In the genomic region with DNA sequence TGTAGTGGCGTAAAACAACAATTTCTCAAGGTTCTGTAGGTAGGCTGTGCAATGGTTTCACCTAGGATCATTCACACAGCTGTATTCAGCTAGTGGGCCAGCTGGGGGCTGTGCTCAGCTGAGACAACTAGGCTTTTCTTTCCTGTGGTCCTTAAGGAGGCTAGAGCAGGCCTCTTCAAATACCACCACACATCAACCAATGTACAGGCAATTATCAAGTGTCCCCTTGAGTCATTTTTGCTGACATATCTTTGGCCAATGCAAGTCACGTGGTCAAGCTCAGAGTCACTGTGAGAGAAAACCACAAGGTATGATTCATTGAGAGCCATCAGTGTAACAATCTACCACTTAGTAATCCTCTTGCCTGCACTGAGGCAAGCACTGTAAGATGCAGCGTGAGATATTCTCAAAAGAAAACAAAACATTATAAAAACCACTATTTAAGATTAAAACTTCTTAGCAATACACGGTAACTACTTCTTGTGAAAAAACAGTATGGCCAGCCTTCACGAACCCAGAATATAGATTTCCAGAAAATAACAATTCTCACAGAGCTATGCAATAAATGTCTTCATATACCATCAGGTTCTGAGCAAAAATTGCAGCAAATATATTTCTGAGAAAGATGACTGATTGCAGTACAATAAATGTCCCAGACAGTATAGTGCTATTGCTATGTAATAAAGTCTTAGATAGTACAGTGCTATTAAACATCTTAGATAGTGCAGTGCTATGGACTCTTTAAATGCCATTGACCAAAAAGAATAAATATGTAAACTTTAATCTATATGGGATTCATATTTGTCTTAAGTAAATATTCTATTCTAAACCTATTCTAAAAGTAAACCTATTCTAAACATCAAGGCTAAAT, we compare ENCODE assay signal across 8 cellular contexts. TPM values are rescaled to one million over a fixed set of nuclear protein-coding genes. Genes with fewer than 3 reads are reported as not detected.
DNase-seq lines count a peak whose midpoint lies in the region; ATAC-seq and TF ChIP-seq lines count a peak whose summit lies in the region.

No MANE protein-coding gene starts in this region.

- no peak for TF ChIP-seq EP300 in tibial nerve (IDR thresholded peaks at IDR 0.05)

- DNase-seq in DND-41 (peak; percentile 55), HPDE6-E6E7 (ENCODE audit: extremely low spot score) (peak; percentile 64), UCSD-AML1 (lab: John Stamatoyannopoulos, UW; ENCODE audit: unreplicated experiment) (peak; percentile 23), epithelial cell of esophagus (ENCODE audit: low read depth) (peak; percentile 94), tibial nerve (ENCODE audit: low spot score in 2 of 2) (no peak)
- peak; percentile 49 for DNase-seq in stimulated activated CD8-positive, alpha-beta memory T cell treated with anti-CD3 and anti-CD28 coated beads, Interleukin-4, amount 100 ng/mL, for 48 hours

- no peaks in the 10 kb centered on the region for H3K9me3 ChIP-seq in DND-41 (ENCODE audit: insufficient read depth, low read length, severe bottlenecking)
- H3K9me3 ChIP-seq in tibial nerve = no peaks in the 10 kb centered on the region

- H3K27ac ChIP-seq in DND-41 (ENCODE audit: low read length) (no peak overlapping the region), tibial nerve (no peak overlapping the region)

- no peaks in the 10 kb centered on the region for H3K79me2 ChIP-seq in DND-41 (ENCODE audit: insufficient read depth, low read length)

- no peaks in the 10 kb centered on the region for H3K36me3 ChIP-seq in DND-41 (ENCODE audit: insufficient read depth, low read length)
- H3K36me3 ChIP-seq in tibial nerve = peaks cover 0 to 28% (median 0%) of the 10 kb centered on the region in 3 donors

- TF ChIP-seq CTCF in DND-41 (IDR thresholded peaks at IDR 0.05; ENCODE audit: borderline replicate concordance, extremely low read depth, low read length, poor library complexity, severe bottlenecking) (no peak), epithelial cell of esophagus (IDR thresholded peaks at IDR 0.05; ENCODE audit: insufficient read depth, low read depth, low read length, missing control alignments) (no peak), tibial nerve (IDR thresholded peaks at IDR 0.05) (no peak)

- ATAC-seq in DND-41 (ENCODE audit: insufficient read depth, low read depth) (peak; percentile 95), HG03457 (IDR thresholded peaks at IDR 0.05; ENCODE audit: unreplicated experiment) (no peak), HG03520 (IDR thresholded peaks at IDR 0.05; ENCODE audit: unreplicated experiment) (no peak)

- H3K27me3 ChIP-seq in DND-41 (ENCODE audit: insufficient read depth, low read length, poor library complexity) (no peaks in the 10 kb centered on the region), tibial nerve (no peaks in the 10 kb centered on the region)

- no peak overlapping the region; the same call in 1 of the 2 replicates for H3K9ac ChIP-seq in DND-41 (ENCODE audit: low read depth, low read length)

- 69 to 74% methylated on average over 5 of the region's 5 CpGs for WGBS in tibial nerve, 2 donors

- H4K20me1 ChIP-seq in DND-41 (ENCODE audit: insufficient read depth, low read length) = no peaks in the 10 kb centered on the region

- peaks cover 11% of the 10 kb centered on the region; the same call in 1 of the 2 replicates for H3K4me1 ChIP-seq in DND-41 (ENCODE audit: insufficient read depth, low read length)
- H3K4me1 ChIP-seq in tibial nerve = no peaks in the 10 kb centered on the region

- no peak overlapping the region for H3K4me2 ChIP-seq in DND-41 (ENCODE audit: insufficient read depth, low read length)

- TF ChIP-seq POLR2A in tibial nerve (IDR thresholded peaks at IDR 0.05) = no peak

- no peak overlapping the region for H2AFZ ChIP-seq in DND-41 (ENCODE audit: low read depth, low read length)

- H3K4me3 ChIP-seq in DND-41 (ENCODE audit: low read depth in 1 of 2, low read length in 2 of 2) = no peak overlapping the region
- no peak overlapping the region for H3K4me3 ChIP-seq in epithelial cell of esophagus (ENCODE audit: low read length)
- H3K4me3 ChIP-seq in tibial nerve = no peak overlapping the region

RNA-seq across cellular contexts. Expression of a gene that starts 55.3 kb away (rescaled TPM):
- total RNA-seq in tibial nerve = 10 to 100 TPM in 2 of 4 donors, 1 to 10 TPM in 2; 8.2 to 26.2 (median 17.5) TPM

RNA-seq across cellular contexts. Expression of a gene that starts 55.7 kb away (rescaled TPM):
- total RNA-seq in tibial nerve = 10 to 100 TPM; 17.8 to 36.0 (median 29.4) TPM

Comparison
In these comparisons a context has a peak if more than half of its experiments do, and no peak if none do; other contexts are left out.
1. DNase-seq: peak in DND-41 (single experiment), HPDE6-E6E7 (single experiment), UCSD-AML1 (single experiment), epithelial cell of esophagus (single experiment) and stimulated activated CD8-positive, alpha-beta memory T cell treated with anti-CD3 and anti-CD28 coated beads, Interleukin-4, amount 100 ng/mL, for 48 hours (single experiment); none in tibial nerve (0 of 2).